ENCODE assay signal across 8 cellular contexts in genomic region chr13:48303331-48304131, GRCh38. TPM values are rescaled to one million over a fixed set of nuclear protein-coding genes. Genes with fewer than 3 reads are reported as not detected.
DNase-seq lines count a peak whose midpoint lies in the region; ATAC-seq, FAIRE-seq and TF ChIP-seq lines count a peak whose summit lies in the region.

TSS of gene RB1 (plus strand) at chr13:48303751. CDS start at chr13:48303913, 162 bp downstream.

- no peaks in the 10 kb centered on the region for H3K9me2 ChIP-seq in neural cell (ENCODE audit: insufficient read depth, low read length)

- H3K36me3 ChIP-seq in neural cell (ENCODE audit: insufficient read depth, low read length): no peaks in the 10 kb centered on the region

- H3K4me2 ChIP-seq in neural cell (ENCODE audit: low read length): peak within 1 kb of the TSS; percentile 80

- peak within 1 kb of the TSS; percentile 75 for H3K27ac ChIP-seq in neural cell (ENCODE audit: low read length)

- no peak for TF ChIP-seq RAD21 in neural cell (conservative IDR thresholded peaks at IDR 0.05)

- TF ChIP-seq POLR2A in H54 (IDR thresholded peaks at IDR 0.05; ENCODE audit: low read depth, low read length): peak; percentile 23; the same call in 1 of the 2 replicates

- H3K27me3 Mint-ChIP-seq in stimulated activated naive CD8-positive, alpha-beta T cell treated with anti-CD3 and anti-CD28 coated beads, Interleukin-15, amount 100 ng/mL, for 72 hours: no peaks in the 10 kb centered on the region

- TF ChIP-seq CTCF in fibroblast of villous mesenchyme (IDR thresholded peaks at IDR 0.05; ENCODE audit: insufficient read depth, low read depth, low read length): no peak
- TF ChIP-seq CTCF in neural cell (IDR thresholded peaks at IDR 0.05; ENCODE audit: poor library complexity, severe bottlenecking): no peak

- peak within 1 kb of the TSS; percentile 90 to 93 for H3K4me3 Mint-ChIP-seq in stimulated activated naive CD8-positive, alpha-beta T cell treated with anti-CD3 and anti-CD28 coated beads, Interleukin-15, amount 100 ng/mL, for 72 hours

- TF ChIP-seq EP300 in neural cell (conservative IDR thresholded peaks at IDR 0.05; ENCODE audit: poor library complexity, severe bottlenecking): peak; percentile 58

- peak within 1 kb of the TSS; percentile 93 to 98 for H3K27ac Mint-ChIP-seq in stimulated activated naive CD8-positive, alpha-beta T cell treated with anti-CD3 and anti-CD28 coated beads, Interleukin-15, amount 100 ng/mL, for 72 hours

- ATAC-seq in stimulated activated naive CD8-positive, alpha-beta T cell treated with anti-CD3 and anti-CD28 coated beads, Interleukin-15, amount 100 ng/mL, for 72 hours: peak; percentile 92

- DNase-seq in ELF-1 (ENCODE audit: low read depth, low spot score) (peak; percentile 83), H54 (ENCODE audit: insufficient read length, low spot score) (peak; percentile 68), LoVo (ENCODE audit: low spot score) (peak; percentile 91), SIG-M5 (lab: John Stamatoyannopoulos, UW) (peak; percentile 9), activated gamma-delta T cell treated with Interleukin-2 at 50 U/mL for 16 hours (peak; percentile 88), fibroblast of villous mesenchyme (ENCODE audit: low read depth) (peak; percentile 94)
- peak; percentile 88 to 93 for DNase-seq in stimulated activated naive CD8-positive, alpha-beta T cell treated with anti-CD3 and anti-CD28 coated beads, Interleukin-15, amount 100 ng/mL, for 72 hours

- peak within 1 kb of the TSS; percentile 98 for H2AFZ ChIP-seq in neural cell (ENCODE audit: low read depth, low read length)

- peaks cover 41% of the 10 kb centered on the region for H3K4me1 Mint-ChIP-seq in stimulated activated naive CD8-positive, alpha-beta T cell treated with anti-CD3 and anti-CD28 coated beads, Interleukin-15, amount 100 ng/mL, for 72 hours

- no peak for FAIRE-seq in H54 (lab: Jason Lieb, UNC)

- no peaks in the 10 kb centered on the region for H3K27me3 ChIP-seq in neural cell (ENCODE audit: insufficient read depth, low read depth, low read length)

- peak within 1 kb of the TSS; percentile 85 for H3K4me3 ChIP-seq in fibroblast of villous mesenchyme (ENCODE audit: low read depth, low read length)
- peak within 1 kb of the TSS; percentile 76 for H3K4me3 ChIP-seq in neural cell (ENCODE audit: low read length)

- no peaks in the 10 kb centered on the region for H3K9me3 Mint-ChIP-seq in stimulated activated naive CD8-positive, alpha-beta T cell treated with anti-CD3 and anti-CD28 coated beads, Interleukin-15, amount 100 ng/mL, for 72 hours

- H4K20me1 ChIP-seq in neural cell (ENCODE audit: insufficient read depth): no peaks in the 10 kb centered on the region

- no peaks in the 10 kb centered on the region for H3K9me3 ChIP-seq in neural cell (ENCODE audit: low read length)

- H3K79me2 ChIP-seq in neural cell (replicated peaks; ENCODE audit: insufficient read depth, low read length): peaks cover 22% of the 10 kb centered on the region

- H3F3A ChIP-seq in neural cell (ENCODE audit: insufficient read depth, low read length, poor library complexity, severe bottlenecking): no peaks in the 10 kb centered on the region

- H3K9ac ChIP-seq in neural cell (ENCODE audit: low read length): peak within 1 kb of the TSS; percentile 83

TF ChIP-seq in neural cell, 6 proteins besides CTCF, POLR2A, EP300 and RAD21:
- peak; percentile 62 for TF ChIP-seq MXI1 (conservative IDR thresholded peaks at IDR 0.05; ENCODE audit: poor library complexity, severe bottlenecking)
- peak; percentile 28 for TF ChIP-seq SMC3 (conservative IDR thresholded peaks at IDR 0.05; ENCODE audit: poor library complexity)
- peak; percentile 93 for TF ChIP-seq REST (IDR thresholded peaks at IDR 0.05; ENCODE audit: borderline replicate concordance)
- peak; percentile 77 for TF ChIP-seq TAF1 (IDR thresholded peaks at IDR 0.05; ENCODE audit: low read depth)
- TF ChIP-seq POLR2AphosphoS5 (IDR thresholded peaks at IDR 0.05): peak; percentile 92
- no peak for TF ChIP-seq EZH2 (IDR thresholded peaks at IDR 0.05; ENCODE audit: borderline replicate concordance, insufficient read depth, low read length, poor library complexity, severe bottlenecking)

RNA-seq across cellular contexts. Expression of gene RB1, which starts in this region (rescaled TPM):
- 35.8 and 50.5 TPM in 2 replicates for total RNA-seq in fibroblast of villous mesenchyme
- polyA plus RNA-seq in neural cell: 20.9 and 29.5 TPM in 2 replicates
- 42.9 and 47.5 TPM in 2 replicates for polyA minus RNA-seq in neural cell

Comparison
In these comparisons a context has a peak if more than half of its experiments do, and no peak if none do; other contexts are left out.
1. Peak in every context shown above with its lines: DNase-seq, ATAC-seq, H3K4me3 ChIP-seq and H3K27ac ChIP-seq.
2. DNase-seq: peak in every context shown above with its lines; median percentile 94 in fibroblast of villous mesenchyme; 91 in LoVo; 90 in stimulated activated naive CD8-positive, alpha-beta T cell treated with anti-CD3 and anti-CD28 coated beads, Interleukin-15, amount 100 ng/mL, for 72 hours; 88 in activated gamma-delta T cell treated with Interleukin-2 at 50 U/mL for 16 hours; 83 in ELF-1; 68 in H54; 9 in SIG-M5.